In the genomic region with DNA sequence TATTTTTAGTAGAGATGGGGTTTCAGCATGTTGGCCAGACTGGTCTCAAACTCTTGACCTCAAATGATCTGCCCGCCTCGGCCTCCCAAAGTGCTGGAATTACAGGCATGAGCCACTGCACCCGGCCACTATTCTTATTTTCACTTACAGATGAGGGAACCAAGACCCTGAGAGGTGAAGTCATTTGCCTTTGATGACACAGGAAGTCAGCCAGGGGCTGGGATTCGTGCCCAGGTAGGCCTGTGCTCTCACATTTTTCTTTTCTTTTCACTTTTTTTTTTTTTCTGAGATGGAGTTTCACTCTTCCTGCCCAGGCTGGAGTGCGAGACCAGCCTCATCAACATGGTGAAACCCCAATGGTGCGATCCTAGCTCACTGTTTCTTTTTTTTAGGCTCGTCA, we compare ENCODE assay signal across 13 cellular contexts. TPM values are rescaled to one million over a fixed set of nuclear protein-coding genes. Genes with fewer than 3 reads are reported as not detected.
DNase-seq lines count a peak whose midpoint lies in the region; ATAC-seq and TF ChIP-seq lines count a peak whose summit lies in the region.
"Had no signal": no experiment of that assay in that cellular context is flagged by ENCODE, and none has a peak within 500 bp of the region (broad histone marks: within the 10 kb centered on the region; RNA-seq: fewer than 3 reads in every experiment).

No MANE protein-coding gene starts in this region.

- no peak for TF ChIP-seq CTCF in right atrium auricular region (IDR thresholded peaks at IDR 0.05)
- no peak for TF ChIP-seq CTCF in adrenal gland (IDR thresholded peaks at IDR 0.05)
- TF ChIP-seq CTCF in psoas muscle (IDR thresholded peaks at IDR 0.05), result no peak

- peaks cover 0 to 2% (median 0%) of the 10 kb centered on the region in 5 donors for H3K36me3 Mint-ChIP-seq in naive thymus-derived CD4-positive, alpha-beta T cell

- WGBS in adrenal gland, 4 donors, result 61 to 73% (median 67%) methylated on average over 7 of the region's 7 CpGs
- WGBS in psoas muscle, 3 donors, result 35 to 59% (median 42%) methylated on average over 7 of the region's 7 CpGs

- H3K36me3 ChIP-seq in right atrium auricular region, result peaks cover 5% of the 10 kb centered on the region
- peaks cover 0 to 13% of the 10 kb centered on the region in 2 donors for H3K36me3 ChIP-seq in adrenal gland (replicated peaks in 1 of 2)
- no peaks in the 10 kb centered on the region for H3K36me3 ChIP-seq in naive thymus-derived CD4-positive, alpha-beta T cell (ENCODE audit: control insufficient read depth in 2 of 3, insufficient read depth in 3 of 3, low read length in 3 of 3)
- peaks cover 0 to 8% of the 10 kb centered on the region in 2 donors for H3K36me3 ChIP-seq in psoas muscle (ENCODE audit: insufficient read depth in 1 of 2, low read depth in 1 of 2)

- peak overlapping the region; percentile 58 to 91 (median 79) for H3K27ac Mint-ChIP-seq in naive thymus-derived CD4-positive, alpha-beta T cell
- H3K27ac Mint-ChIP-seq: T-helper 17 cell had no signal

- intact Hi-C loops in Right ventricle myocardium inferior (cut with DNase I), result no loop called here
- intact Hi-C loops in adrenal gland (cut with DNase I), result no loop called here
- intact Hi-C loops in naive thymus-derived CD4-positive, alpha-beta T cell (cut with micrococcal nuclease), result no loop called here
- intact Hi-C loops in psoas muscle (cut with DNase I), result no loop called here

- peaks cover 7 to 21% (median 14%) of the 10 kb centered on the region in 7 donors for H3K4me1 Mint-ChIP-seq in naive thymus-derived CD4-positive, alpha-beta T cell

- CTCF ChIA-PET in naive thymus-derived CD4-positive, alpha-beta T cell (lab: Charles Lee), result no interaction called here

- peak overlapping the region; percentile 90 to 91 for H3K27ac ChIP-seq in right atrium auricular region
- H3K27ac ChIP-seq in adrenal gland, result peak overlapping the region in 3 of 5 donors; percentile 19 to 89 (median 57)
- H3K27ac ChIP-seq in naive thymus-derived CD4-positive, alpha-beta T cell (ENCODE audit: low read depth, low read length), result no peak overlapping the region
- H3K27ac ChIP-seq in psoas muscle, result no peak overlapping the region

- no peaks in the 10 kb centered on the region for H3K9me3 ChIP-seq in right atrium auricular region
- no peaks in the 10 kb centered on the region for H3K9me3 ChIP-seq in adrenal gland (replicated peaks in 1 of 3)
- H3K9me3 ChIP-seq in naive thymus-derived CD4-positive, alpha-beta T cell (ENCODE audit: control insufficient read depth in 2 of 3, low read length in 3 of 3), result no peaks in the 10 kb centered on the region
- H3K9me3 ChIP-seq in psoas muscle, result no peaks in the 10 kb centered on the region

- H3K9me3 Mint-ChIP-seq in naive thymus-derived CD4-positive, alpha-beta T cell, result no peaks in the 10 kb centered on the region

- POLR2A ChIA-PET in naive thymus-derived CD4-positive, alpha-beta T cell (lab: Charles Lee), result interaction anchor here (1.1 kb wide), 1 partner anchor 61 kb away, joined by 3 read pairs; no protein-coding TSS in a partner anchor

- peaks cover 0 to 89% of the 10 kb centered on the region in 2 donors for H3K4me1 ChIP-seq in right atrium auricular region
- peaks cover 19 to 76% of the 10 kb centered on the region in 2 donors for H3K4me1 ChIP-seq in adrenal gland (replicated peaks in 1 of 2)
- H3K4me1 ChIP-seq in naive thymus-derived CD4-positive, alpha-beta T cell (ENCODE audit: control insufficient read depth in 2 of 2, insufficient read depth in 2 of 2, low read length in 2 of 2), result peaks cover 0 to 8% of the 10 kb centered on the region in 2 donors
- peaks cover 32% of the 10 kb centered on the region for H3K4me1 ChIP-seq in psoas muscle

- no peak for ATAC-seq in Right ventricle myocardium inferior
- ATAC-seq in naive thymus-derived CD4-positive, alpha-beta T cell, result no peak
- ATAC-seq in psoas muscle, result no peak
- ATAC-seq in HG03175 (IDR thresholded peaks at IDR 0.05; ENCODE audit: unreplicated experiment), result no peak
- ATAC-seq: T-helper 17 cell had no signal

- TF ChIP-seq POLR2A in adrenal gland (IDR thresholded peaks at IDR 0.05), result no peak

- H3K27me3 ChIP-seq in right atrium auricular region (no peaks in the 10 kb centered on the region), adrenal gland (no peaks in the 10 kb centered on the region), psoas muscle (ENCODE audit: insufficient read depth in 3 of 3, low read length in 2 of 3) (no peaks in the 10 kb centered on the region)
- no peaks in the 10 kb centered on the region for H3K27me3 ChIP-seq in naive thymus-derived CD4-positive, alpha-beta T cell (ENCODE audit: control insufficient read depth in 2 of 2, insufficient read depth in 2 of 2, low read length in 2 of 2)

- H3K4me3 Mint-ChIP-seq in naive thymus-derived CD4-positive, alpha-beta T cell, result peak overlapping the region in 7 of 10 donors; percentile 45 to 82 (median 64)
- H3K4me3 Mint-ChIP-seq: T-helper 17 cell had no signal

- no peak for DNase-seq in right atrium auricular region (ENCODE audit: low spot score)
- DNase-seq in Right ventricle myocardium inferior (ENCODE audit: missing footprints), result no peak
- peak in 1 of 7 donors; percentile 8 for DNase-seq in adrenal gland
- DNase-seq in naive thymus-derived CD4-positive, alpha-beta T cell, result peak in 6 of 9 donors; percentile 7 to 38 (median 28)
- no peak for DNase-seq in psoas muscle
- no peak for DNase-seq in COR-L47 (lab: John Stamatoyannopoulos, UW)
- DNase-seq in activated effector memory CD4-positive, alpha-beta T cell treated with Interleukin-2 at 50 U/mL for 16 hours, result no peak
- DNase-seq: DMS79, Kasumi-1, NCI-H187, NCI-H526 treated with DMSO at 0.1 percent for 48 hours, T-helper 17 cell had no signal

- H3K4me3 ChIP-seq in right atrium auricular region, result no peak overlapping the region
- no peak overlapping the region for H3K4me3 ChIP-seq in adrenal gland
- no peak overlapping the region for H3K4me3 ChIP-seq in naive thymus-derived CD4-positive, alpha-beta T cell (ENCODE audit: low read length)
- no peak overlapping the region for H3K4me3 ChIP-seq in psoas muscle

- no peaks in the 10 kb centered on the region for H3K27me3 Mint-ChIP-seq in naive thymus-derived CD4-positive, alpha-beta T cell
- H3K27me3 Mint-ChIP-seq: T-helper 17 cell had no signal

RNA-seq across cellular contexts. Expression of a gene that starts 22.2 kb away (rescaled TPM):
- 100 to 1,000 TPM; 142 to 511 TPM for total RNA-seq in right atrium auricular region
- total RNA-seq in Right ventricle myocardium inferior, result 131 TPM
- total RNA-seq in adrenal gland, result 100 to 1,000 TPM in 5 of 8 donors, 10 to 100 TPM in 3; 69.2 to 214 (median 123) TPM
- 100 to 1,000 TPM in 1 of 3 donors, 10 to 100 TPM in 2; 43.2 to 116 (median 96.7) TPM for polyA plus RNA-seq in adrenal gland
- total RNA-seq in naive thymus-derived CD4-positive, alpha-beta T cell, result 10 to 100 TPM in 4 of 5 experiments, 1 to 10 TPM in 1; 6.2 to 25.8 (median 12.5) TPM
- 1 to 10 TPM; 4.5 to 6.4 TPM for polyA plus RNA-seq in naive thymus-derived CD4-positive, alpha-beta T cell
- total RNA-seq in psoas muscle, result 10 to 100 TPM; 31.7 to 80.4 (median 54.3) TPM
- polyA plus RNA-seq in psoas muscle, result 10 to 100 TPM; 22.1 to 78.1 (median 28.6) TPM

RNA-seq across cellular contexts. Expression of a gene that starts 29.6 kb away (rescaled TPM):
- total RNA-seq in right atrium auricular region, result 10 to 100 TPM; 43.9 to 47.0 TPM
- total RNA-seq in Right ventricle myocardium inferior, result 30.2 TPM
- 100 to 1,000 TPM in 5 of 8 donors, 10 to 100 TPM in 3; 58.7 to 359 (median 120) TPM for total RNA-seq in adrenal gland
- polyA plus RNA-seq in adrenal gland, result 100 to 1,000 TPM in 2 of 3 donors, 10 to 100 TPM in 1; 59.6 to 176 (median 144) TPM
- 100 to 1,000 TPM in 2 of 5 experiments, 10 to 100 TPM in 3; 90.4 to 123 (median 95.4) TPM for total RNA-seq in naive thymus-derived CD4-positive, alpha-beta T cell
- 10 to 100 TPM; 37.3 to 51.4 TPM for polyA plus RNA-seq in naive thymus-derived CD4-positive, alpha-beta T cell
- total RNA-seq in psoas muscle, result 10 to 100 TPM; 39.7 to 61.9 (median 45.8) TPM
- polyA plus RNA-seq in psoas muscle, result 10 to 100 TPM; 21.9 to 32.3 (median 29.8) TPM

RNA-seq across cellular contexts. Expression of a gene that starts 45.2 kb away (rescaled TPM):
- total RNA-seq in right atrium auricular region, result 100 to 1,000 TPM; 263 to 398 TPM
- 880 TPM for total RNA-seq in Right ventricle myocardium inferior
- 100 to 1,000 TPM in 3 of 8 donors, 10 to 100 TPM in 5; 51.9 to 136 (median 88.0) TPM for total RNA-seq in adrenal gland
- polyA plus RNA-seq in adrenal gland, result 100 to 1,000 TPM in 2 of 3 donors, 10 to 100 TPM in 1; 60.0 to 242 (median 175) TPM
- total RNA-seq in naive thymus-derived CD4-positive, alpha-beta T cell, result 10 to 100 TPM; 33.2 to 64.9 (median 51.6) TPM
- under 1 TPM; 0.09 to 0.21 TPM for polyA plus RNA-seq in naive thymus-derived CD4-positive, alpha-beta T cell
- 100 to 1,000 TPM; 369 to 854 (median 688) TPM for total RNA-seq in psoas muscle
- polyA plus RNA-seq in psoas muscle, result 100 to 1,000 TPM; 310 to 845 (median 778) TPM

RNA-seq across cellular contexts. Expression of a gene that starts 46.4 kb away (rescaled TPM):
- total RNA-seq in right atrium auricular region (10 to 100 TPM; 37.2 to 53.3 TPM), Right ventricle myocardium inferior (49.9 TPM), adrenal gland (100 to 1,000 TPM in 6 of 8 donors, 10 to 100 TPM in 2; 81.8 to 238 (median 117) TPM), psoas muscle (10 to 100 TPM; 26.5 to 46.1 (median 42.9) TPM)
- polyA plus RNA-seq in adrenal gland (100 to 1,000 TPM in 2 of 3 donors, 10 to 100 TPM in 1; 64.0 to 202 (median 166) TPM), psoas muscle (10 to 100 TPM; 29.7 to 39.3 (median 31.5) TPM)
- 100 to 1,000 TPM; 110 to 135 (median 134) TPM for total RNA-seq in naive thymus-derived CD4-positive, alpha-beta T cell
- polyA plus RNA-seq in naive thymus-derived CD4-positive, alpha-beta T cell, result 10 to 100 TPM; 37.5 to 65.9 TPM

RNA-seq across cellular contexts. Expression of a gene that starts 53.8 kb away (rescaled TPM):
- total RNA-seq in right atrium auricular region, result 10 to 100 TPM; 11.5 to 16.5 TPM
- total RNA-seq in Right ventricle myocardium inferior, result 21.3 TPM
- 10 to 100 TPM in 4 of 8 donors, 1 to 10 TPM in 4; 4.4 to 14.2 (median 10.3) TPM for total RNA-seq in adrenal gland
- polyA plus RNA-seq in adrenal gland, result 10 to 100 TPM in 2 of 3 donors, 1 to 10 TPM in 1; 2.1 to 27.1 (median 19.1) TPM
- 10 to 100 TPM; 26.1 to 68.3 (median 51.9) TPM for total RNA-seq in naive thymus-derived CD4-positive, alpha-beta T cell
- 10 to 100 TPM; 20.9 to 72.9 TPM for polyA plus RNA-seq in naive thymus-derived CD4-positive, alpha-beta T cell
- 10 to 100 TPM in 2 of 4 donors, 1 to 10 TPM in 2; 8.3 to 12.0 (median 10.3) TPM for total RNA-seq in psoas muscle
- polyA plus RNA-seq in psoas muscle, result 10 to 100 TPM in 1 of 3 donors, 1 to 10 TPM in 2; 5.3 to 10.0 (median 8.4) TPM

Comparison
In these comparisons a context has a peak if more than half of its experiments do, and no peak if none do; other contexts are left out.
1. DNase-seq: peak in naive thymus-derived CD4-positive, alpha-beta T cell (6 of 9); none in right atrium auricular region (single experiment), Right ventricle myocardium inferior (single experiment), psoas muscle (0 of 2), COR-L47 (single experiment) and activated effector memory CD4-positive, alpha-beta T cell treated with Interleukin-2 at 50 U/mL for 16 hours (single experiment).
2. H3K27ac ChIP-seq: peak in right atrium auricular region (2 of 2) and adrenal gland (3 of 5); none in naive thymus-derived CD4-positive, alpha-beta T cell (single experiment) and psoas muscle (single experiment).